In the genomic region with DNA sequence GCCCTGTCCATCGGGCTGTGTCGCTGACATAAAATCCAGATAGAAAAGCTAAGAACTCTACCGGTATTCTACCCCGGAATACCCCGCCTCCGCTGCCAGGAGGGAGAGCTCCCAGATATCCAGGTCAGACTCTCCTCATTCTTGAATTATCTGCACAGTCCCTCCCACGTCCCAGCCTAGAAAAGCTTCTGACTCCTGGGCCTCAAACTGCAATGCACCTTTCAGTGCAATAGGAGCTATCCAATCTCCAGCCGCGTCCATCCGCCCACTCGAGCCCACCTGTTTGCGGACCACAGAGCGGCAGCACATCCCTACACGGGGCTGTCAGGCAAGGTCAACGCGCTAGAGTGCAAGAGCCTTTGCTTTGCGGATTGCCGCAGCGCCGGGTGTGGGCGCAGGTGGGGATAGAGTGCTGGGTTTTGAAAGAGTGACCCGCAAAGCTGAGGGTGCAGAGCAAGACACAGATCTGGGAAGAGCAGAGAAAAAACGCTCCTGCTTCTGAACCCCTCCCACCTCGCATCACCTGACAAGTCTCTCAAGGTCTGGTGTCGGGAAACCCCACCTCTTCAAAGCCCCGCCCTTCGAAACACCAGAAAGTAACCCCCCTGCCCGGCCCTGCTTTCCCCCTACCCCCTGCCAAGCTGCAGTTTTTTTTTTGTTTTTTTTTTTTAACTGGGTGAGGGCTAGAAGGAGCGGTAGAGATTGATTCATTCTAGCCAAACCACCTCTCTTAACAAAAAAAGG, we compare ENCODE assay signal across 8 cellular contexts. TPM values are rescaled to one million over a fixed set of nuclear protein-coding genes. Genes with fewer than 3 reads are reported as not detected.
A peak's percentile ranks its signal among the peaks of the same experiment; 100 is the strongest.
DNase-seq lines count a peak whose midpoint lies in the region; ATAC-seq and TF ChIP-seq lines count a peak whose summit lies in the region.

No MANE protein-coding gene starts in this region.

- H3K27me3 ChIP-seq in SJSA1 (replicated peaks) (no peaks in the 10 kb centered on the region), thyroid gland (no peaks in the 10 kb centered on the region)

- peak overlapping the region; percentile 99 for H3K27ac Mint-ChIP-seq in activated naive CD4-positive, alpha-beta T cell treated with anti-CD3 and anti-CD28 coated beads for 36 hours

- peak; percentile 93 for DNase-seq in M059J (ENCODE audit: low read depth)
- no peak for DNase-seq in SJSA1 (ENCODE audit: low read depth in 1 of 2, low spot score in 2 of 2)
- DNase-seq in activated naive CD4-positive, alpha-beta T cell treated with anti-CD3 and anti-CD28 coated beads for 36 hours, result peak; percentile 92
- DNase-seq in globus pallidus (ENCODE audit: low spot score), result peak; percentile 53
- DNase-seq in occipital lobe (lab: John Stamatoyannopoulos, UW), result peak; percentile 46
- DNase-seq in thyroid gland, result peak; percentile 95 to 98

- TF ChIP-seq CTCF in thyroid gland (IDR thresholded peaks at IDR 0.05), result peak in 1 of 6 experiments; percentile 15

- CTCF ChIA-PET in activated naive CD4-positive, alpha-beta T cell treated with anti-CD3 and anti-CD28 coated beads for 36 hours (lab: Charles Lee), result interaction anchor here (0.9 to 3.2 kb wide), 8 partner anchors 12 to 113 kb away, joined by 3 to 29 read pairs (median 6); partner anchors contain the start of genes B3GALT4, PFDN6 and WDR46

- H3K9me3 Mint-ChIP-seq in activated naive CD4-positive, alpha-beta T cell treated with anti-CD3 and anti-CD28 coated beads for 36 hours, result no peaks in the 10 kb centered on the region

- intact Hi-C loops in activated naive CD4-positive, alpha-beta T cell treated with anti-CD3 and anti-CD28 coated beads for 36 hours (cut with micrococcal nuclease), result loop anchor here (2.0 to 10.0 kb wide), 4 partner anchors 106 to 468 kb away; partner anchors contain the start of genes CUTA and PSMB8
- intact Hi-C loops in thyroid gland (cut with DNase I), result no loop called here

- peaks cover 37% of the 10 kb centered on the region for H3K36me3 Mint-ChIP-seq in activated naive CD4-positive, alpha-beta T cell treated with anti-CD3 and anti-CD28 coated beads for 36 hours (ENCODE audit: low read depth)

- H3K27ac ChIP-seq in SJSA1 (no peak overlapping the region), thyroid gland (peak overlapping the region; percentile 94 to 99 (median 98))

- peak in 1 of 2 donors; percentile 45 for TF ChIP-seq POLR2A in thyroid gland (IDR thresholded peaks at IDR 0.05)

- ATAC-seq in GM18511 (IDR thresholded peaks at IDR 0.05; ENCODE audit: unreplicated experiment) (peak; percentile 41), GM18519 (IDR thresholded peaks at IDR 0.05; ENCODE audit: low FRiP score, unreplicated experiment) (no peak)

- H3K4me3 ChIP-seq in SJSA1 (peak overlapping the region; percentile 69), thyroid gland (replicated peaks in 1 of 3) (peak overlapping the region; percentile 29 to 92 (median 35))

- H3K36me3 ChIP-seq in SJSA1 (peaks cover 41% of the 10 kb centered on the region), thyroid gland (no peaks in the 10 kb centered on the region)

- peaks cover 22% of the 10 kb centered on the region for H3K4me1 ChIP-seq in SJSA1 (replicated peaks)
- peaks cover 24 to 39% of the 10 kb centered on the region in 2 donors for H3K4me1 ChIP-seq in thyroid gland

- H3K4me1 Mint-ChIP-seq in activated naive CD4-positive, alpha-beta T cell treated with anti-CD3 and anti-CD28 coated beads for 36 hours (ENCODE audit: low read depth), result peaks cover 56% of the 10 kb centered on the region

- H3K9me3 ChIP-seq in SJSA1 (replicated peaks) (no peaks in the 10 kb centered on the region), thyroid gland (no peaks in the 10 kb centered on the region)

- no peaks in the 10 kb centered on the region for H3K27me3 Mint-ChIP-seq in activated naive CD4-positive, alpha-beta T cell treated with anti-CD3 and anti-CD28 coated beads for 36 hours (ENCODE audit: low read depth)

- H3K4me3 Mint-ChIP-seq in activated naive CD4-positive, alpha-beta T cell treated with anti-CD3 and anti-CD28 coated beads for 36 hours, result peak overlapping the region; percentile 99

- WGBS in thyroid gland, 2 donors, result 4 to 7% methylated on average over 18 to 29 of the region's 29 CpGs

RNA-seq across cellular contexts. Expression of gene TAPBP, which starts 1.3 kb away (rescaled TPM):
- total RNA-seq in M059J (2014; rRNA removed; shearing (Covaris generic)), result 162 and 258 TPM in 2 replicates
- 57.8 and 64.3 TPM in 2 replicates for total RNA-seq in SJSA1 (2014; rRNA removed; shearing (Covaris generic))
- total RNA-seq in activated naive CD4-positive, alpha-beta T cell treated with anti-CD3 and anti-CD28 coated beads for 36 hours, result 100 to 1,000 TPM; 184 TPM
- 10.5 TPM for total RNA-seq in occipital lobe
- total RNA-seq in thyroid gland, result 100 to 1,000 TPM in 3 of 4 donors, 10 to 100 TPM in 1; 86.4 to 151 (median 132) TPM

RNA-seq across cellular contexts. Expression of gene ZBTB22, which starts 5.0 kb away (rescaled TPM):
- 13.8 and 18.0 TPM in 2 replicates for total RNA-seq in M059J (2014; rRNA removed; shearing (Covaris generic))
- 5.6 and 10.1 TPM in 2 replicates for total RNA-seq in SJSA1 (2014; rRNA removed; shearing (Covaris generic))
- 1 to 10 TPM; 8.8 to 9.0 TPM for total RNA-seq in activated naive CD4-positive, alpha-beta T cell treated with anti-CD3 and anti-CD28 coated beads for 36 hours
- total RNA-seq in occipital lobe, result 28.4 TPM
- 10 to 100 TPM; 17.9 to 30.3 (median 26.3) TPM for total RNA-seq in thyroid gland

RNA-seq across cellular contexts. Expression of gene DAXX, which starts 10.2 kb away (rescaled TPM):
- total RNA-seq in M059J (2014; rRNA removed; shearing (Covaris generic)), result 95.5 and 107 TPM in 2 replicates
- 37.2 and 44.5 TPM in 2 replicates for total RNA-seq in SJSA1 (2014; rRNA removed; shearing (Covaris generic))
- total RNA-seq in activated naive CD4-positive, alpha-beta T cell treated with anti-CD3 and anti-CD28 coated beads for 36 hours, result 10 to 100 TPM; 48.1 to 55.1 TPM
- 30.1 TPM for total RNA-seq in occipital lobe
- total RNA-seq in thyroid gland, result 10 to 100 TPM; 33.7 to 53.2 (median 38.9) TPM

RNA-seq across cellular contexts. Expression of gene RGL2, which starts 13.8 kb away (rescaled TPM):
- 29.9 and 54.6 TPM in 2 replicates for total RNA-seq in M059J (2014; rRNA removed; shearing (Covaris generic))
- 24.5 and 35.7 TPM in 2 replicates for total RNA-seq in SJSA1 (2014; rRNA removed; shearing (Covaris generic))
- 10 to 100 TPM; 23.8 to 27.8 TPM for total RNA-seq in activated naive CD4-positive, alpha-beta T cell treated with anti-CD3 and anti-CD28 coated beads for 36 hours
- total RNA-seq in occipital lobe (13.7 TPM), thyroid gland (10 to 100 TPM; 66.8 to 78.5 (median 71.3) TPM)

RNA-seq across cellular contexts. Expression of gene PFDN6, which starts 23.1 kb away (rescaled TPM):
- total RNA-seq in M059J (2014; rRNA removed; shearing (Covaris generic)), result 123 and 136 TPM in 2 replicates
- total RNA-seq in SJSA1 (2014; rRNA removed; shearing (Covaris generic)), result 66.3 and 67.8 TPM in 2 replicates
- 10 to 100 TPM; 67.9 to 81.3 TPM for total RNA-seq in activated naive CD4-positive, alpha-beta T cell treated with anti-CD3 and anti-CD28 coated beads for 36 hours
- 27.0 TPM for total RNA-seq in occipital lobe
- total RNA-seq in thyroid gland, result 10 to 100 TPM; 29.1 to 51.9 (median 35.6) TPM

Comparison
In these comparisons a context has a peak if more than half of its experiments do, and no peak if none do; other contexts are left out.
1. DNase-seq: peak in M059J (single experiment), activated naive CD4-positive, alpha-beta T cell treated with anti-CD3 and anti-CD28 coated beads for 36 hours (single experiment), globus pallidus (single experiment), occipital lobe (single experiment) and thyroid gland (2 of 2); none in SJSA1 (0 of 2).